Comparison of ENCODE assay signal across 17 cellular contexts in the genomic region with DNA sequence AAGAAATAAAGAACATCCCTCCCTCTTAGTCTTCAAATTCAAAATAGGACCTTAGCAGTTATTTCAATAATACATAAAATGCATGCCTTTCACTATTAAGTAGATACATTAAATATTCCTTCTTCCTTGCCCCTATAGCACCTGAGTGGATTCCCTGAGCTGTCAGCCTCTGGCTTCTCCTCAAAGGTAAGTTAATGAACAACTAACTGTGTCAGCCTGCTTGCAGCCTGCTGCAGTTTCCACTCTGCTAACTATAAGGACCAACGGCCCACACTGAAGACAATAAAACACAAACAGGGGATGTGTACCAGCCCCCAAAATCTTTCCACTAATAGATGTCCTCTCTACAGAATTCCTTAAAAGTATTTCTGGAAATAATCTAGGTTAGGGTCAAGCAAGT. TPM values are rescaled to one million over a fixed set of nuclear protein-coding genes. Genes with fewer than 3 reads are reported as not detected.
DNase-seq lines count a peak whose midpoint lies in the region; ATAC-seq and TF ChIP-seq lines count a peak whose summit lies in the region.
"Had no signal": no experiment of that assay in that cellular context is flagged by ENCODE, and none has a peak within 500 bp of the region (broad histone marks: within the 10 kb centered on the region; RNA-seq: fewer than 3 reads in every experiment).

No MANE protein-coding gene starts in this region.

- H3K4me3 ChIP-seq in body of pancreas, result no peak overlapping the region
- no peak overlapping the region for H3K4me3 ChIP-seq in stomach
- H3K4me3 ChIP-seq in psoas muscle, result no peak overlapping the region
- H3K4me3 ChIP-seq: lower lobe of right lung had no signal

- TF ChIP-seq EP300 in stomach (IDR thresholded peaks at IDR 0.05), result no peak

- in situ Hi-C loops in G401 (cut with HindIII; ENCODE audit: low sequenced_read_pairs), result no loop called here

- H3K4me1 ChIP-seq in body of pancreas, result peaks cover 57% of the 10 kb centered on the region
- H3K4me1 ChIP-seq in stomach, result peaks cover 35 to 52% (median 40%) of the 10 kb centered on the region in 4 donors
- H3K4me1 ChIP-seq in psoas muscle, result peaks cover 13% of the 10 kb centered on the region

- intact Hi-C loops in body of pancreas (cut with DNase I), result no loop called here
- intact Hi-C loops in stomach (cut with DNase I; ENCODE audit: low total_unique reads), result no loop called here
- intact Hi-C loops in psoas muscle (cut with DNase I), result loop anchor here in 1 of 2 donors (5.0 kb wide), 1 partner anchor 51 kb away; no protein-coding TSS in a partner anchor

- 14 to 22% methylated on average over 1 of the region's 1 CpG for WGBS in body of pancreas, 2 donors
- WGBS in stomach, 5 donors, result 24 to 50% (median 33%) methylated on average over 1 of the region's 1 CpG
- WGBS in psoas muscle, 3 donors, result 60 to 71% (median 65%) methylated on average over 1 of the region's 1 CpG

- H3K9me3 ChIP-seq in body of pancreas (no peaks in the 10 kb centered on the region), stomach (no peaks in the 10 kb centered on the region), psoas muscle (no peaks in the 10 kb centered on the region)
- H3K9me3 ChIP-seq: lower lobe of right lung had no signal

- H3K27me3 ChIP-seq in body of pancreas (no peaks in the 10 kb centered on the region), stomach (peaks cover 0 to 9% (median 0%) of the 10 kb centered on the region in 3 donors), psoas muscle (ENCODE audit: insufficient read depth in 3 of 3, low read length in 2 of 3) (no peaks in the 10 kb centered on the region)

- DNase-seq in G401 (ENCODE audit: low spot score) (peak; percentile 46), body of pancreas (peak; percentile 29 to 59 (median 44)), kidney tubule cell (ENCODE audit: low spot score) (peak; percentile 66), renal cortical epithelial cell (ENCODE audit: low read depth) (peak; percentile 68), stomach (no peak), psoas muscle (no peak), superior temporal gyrus (ENCODE audit: extremely low spot score) (no peak)
- DNase-seq: activated CD4-positive, alpha-beta T cell treated with anti-CD3 and anti-CD28 coated beads for 36 hours; activated CD8-positive, alpha-beta memory T cell treated with anti-CD3 and anti-CD28 coated beads, Interleukin-2, amount 10 ng/mL, durations not matched to agents 7 days and 5 days; EL; H9; Karpas-422; lower lobe of right lung; NCI-H1092; NCI-H2029; NK-92 treated with Interleukin-12 subunit alpha and Interleukin-12 subunit beta, amount 100 ng/mL, for 24 hours had no signal

- TF ChIP-seq CTCF in body of pancreas (IDR thresholded peaks at IDR 0.05) (no peak), stomach (IDR thresholded peaks at IDR 0.05) (no peak), psoas muscle (IDR thresholded peaks at IDR 0.05) (no peak)

- TF ChIP-seq POLR2A in body of pancreas (IDR thresholded peaks at IDR 0.05) (no peak), stomach (IDR thresholded peaks at IDR 0.05) (no peak)

- ATAC-seq in body of pancreas (no peak), psoas muscle (no peak)
- ATAC-seq: activated CD4-positive, alpha-beta T cell treated with anti-CD3 and anti-CD28 coated beads for 36 hours; activated CD8-positive, alpha-beta memory T cell treated with anti-CD3 and anti-CD28 coated beads, Interleukin-2, amount 10 ng/mL, durations not matched to agents 7 days and 5 days; lower lobe of right lung; stimulated activated effector memory CD8-positive, alpha-beta T cell treated with anti-CD3 and anti-CD28 coated beads, Interleukin-12 subunit alpha, Interleukin-12 subunit beta, amount 100 ng/mL, for 72 hours had no signal

- H3K36me3 ChIP-seq in body of pancreas (replicated peaks in 1 of 2; ENCODE audit: insufficient read depth in 1 of 2, low read depth in 2 of 2), result no peaks in the 10 kb centered on the region
- H3K36me3 ChIP-seq in stomach, result no peaks in the 10 kb centered on the region
- H3K36me3 ChIP-seq in psoas muscle (ENCODE audit: insufficient read depth in 1 of 2, low read depth in 1 of 2), result no peaks in the 10 kb centered on the region
- H3K36me3 ChIP-seq: lower lobe of right lung had no signal

- H3K27ac ChIP-seq in body of pancreas (peak overlapping the region in 3 of 4 donors; percentile 29 to 67 (median 49)), stomach (no peak overlapping the region), psoas muscle (no peak overlapping the region)
- H3K27ac ChIP-seq: lower lobe of right lung had no signal

RNA-seq across cellular contexts. Expression of gene KCTD1, which starts 5.0 kb away (rescaled TPM):
- total RNA-seq in G401 (2014; rRNA removed; shearing (Covaris generic)), result 11.5 and 26.0 TPM in 2 replicates
- total RNA-seq in body of pancreas, result 10 to 100 TPM; 12.2 to 36.3 TPM
- total RNA-seq in renal cortical epithelial cell, result 24.1 and 103 TPM in 2 replicates
- total RNA-seq in stomach, result 100 to 1,000 TPM in 1 of 5 donors, 10 to 100 TPM in 2, 1 to 10 TPM in 2; 7.1 to 118 (median 15.2) TPM
- polyA plus RNA-seq in stomach, result 10 to 100 TPM in 2 of 3 donors, 1 to 10 TPM in 1; 7.8 to 23.5 (median 10.5) TPM
- 1 to 10 TPM; 3.5 to 8.6 (median 5.2) TPM for total RNA-seq in psoas muscle
- polyA plus RNA-seq in psoas muscle, result 1 to 10 TPM; 2.6 to 2.9 (median 2.8) TPM

Comparison
In these comparisons a context has a peak if more than half of its experiments do, and no peak if none do; other contexts are left out.
1. DNase-seq: peak in G401 (single experiment), body of pancreas (4 of 4), kidney tubule cell (single experiment) and renal cortical epithelial cell (single experiment); none in stomach (single experiment), psoas muscle (0 of 2) and superior temporal gyrus (single experiment).
2. H3K27ac ChIP-seq: peak in body of pancreas (3 of 4); none in stomach (0 of 5) and psoas muscle (single experiment).